1 cellular context compared by ENCODE assay signal in the genomic region with DNA sequence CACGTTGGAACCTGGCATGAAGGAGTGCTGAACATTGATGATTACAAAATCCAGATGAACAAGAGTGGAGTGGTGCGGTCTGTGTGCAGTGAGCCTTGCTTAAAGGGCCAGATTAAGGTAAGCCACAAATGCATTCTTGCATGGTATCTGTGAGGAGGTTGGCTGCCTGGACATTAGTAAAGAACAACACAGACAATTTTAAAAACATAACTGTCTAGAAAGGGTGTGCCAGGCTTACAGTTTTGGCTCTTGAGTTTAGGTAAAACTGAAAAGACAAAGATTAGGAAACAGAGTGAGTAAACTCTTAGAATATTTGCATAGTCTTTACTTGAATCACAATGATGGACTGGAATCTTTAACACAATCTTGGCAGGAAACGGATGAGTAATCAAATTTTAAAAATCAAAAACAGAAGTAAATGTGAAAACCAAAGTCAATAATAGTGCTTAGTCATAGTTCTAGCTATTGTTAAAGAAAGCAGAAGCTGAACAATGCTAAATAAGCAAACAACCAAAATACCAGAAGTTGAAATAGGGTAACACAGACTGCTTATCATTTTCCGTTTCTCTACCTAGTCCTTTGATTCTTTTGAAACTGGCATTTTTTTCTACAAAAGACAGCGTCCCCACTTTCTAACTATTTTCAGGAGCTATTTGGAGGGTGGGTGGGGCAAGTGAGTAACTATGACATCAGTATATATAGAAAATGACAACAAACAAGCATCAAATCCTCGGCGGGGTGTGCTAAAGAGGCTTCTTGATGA.
TF ChIP-seq lines count a peak whose summit lies in the region.

No MANE protein-coding gene starts in this region.

TF ChIP-seq in HepG2, 621 proteins besides CTCF, POLR2A, EP300 and RAD21 (continued from another document):
- TF ChIP-seq MAFK (conservative IDR thresholded peaks at IDR 0.05 in 1 of 2, IDR thresholded peaks at IDR 0.05 in 1 of 2; ENCODE audit: low read length in 2 of 2) (peak; percentile 38 to 65; a peak in 3 of 4 replicates), ZNF713 (CRISPR knock-in tag; IDR thresholded peaks at IDR 0.05) (no peak), MTF1 (CRISPR knock-in tag; IDR thresholded peaks at IDR 0.05) (no peak), MAFF (IDR thresholded peaks at IDR 0.05; ENCODE audit: low read depth, low read length) (peak; percentile 51; the same call in 1 of the 2 replicates), RORA (CRISPR knock-in tag; IDR thresholded peaks at IDR 0.05) (no peak), IRF2 (CRISPR knock-in tag; IDR thresholded peaks at IDR 0.05) (no peak), CENPT (CRISPR knock-in tag; IDR thresholded peaks at IDR 0.05; ENCODE audit: low read depth) (no peak), ZNF501 (CRISPR knock-in tag; IDR thresholded peaks at IDR 0.05) (no peak), DNMT1 (CRISPR knock-in tag; IDR thresholded peaks at IDR 0.05) (no peak), NFE2L2 (IDR thresholded peaks at IDR 0.05; ENCODE audit: low read length) (peak; percentile 51; the same call in 1 of the 2 replicates), JUNB (CRISPR knock-in tag; IDR thresholded peaks at IDR 0.05; ENCODE audit: borderline replicate concordance) (no peak)
- TF ChIP-seq, protein P1, sequence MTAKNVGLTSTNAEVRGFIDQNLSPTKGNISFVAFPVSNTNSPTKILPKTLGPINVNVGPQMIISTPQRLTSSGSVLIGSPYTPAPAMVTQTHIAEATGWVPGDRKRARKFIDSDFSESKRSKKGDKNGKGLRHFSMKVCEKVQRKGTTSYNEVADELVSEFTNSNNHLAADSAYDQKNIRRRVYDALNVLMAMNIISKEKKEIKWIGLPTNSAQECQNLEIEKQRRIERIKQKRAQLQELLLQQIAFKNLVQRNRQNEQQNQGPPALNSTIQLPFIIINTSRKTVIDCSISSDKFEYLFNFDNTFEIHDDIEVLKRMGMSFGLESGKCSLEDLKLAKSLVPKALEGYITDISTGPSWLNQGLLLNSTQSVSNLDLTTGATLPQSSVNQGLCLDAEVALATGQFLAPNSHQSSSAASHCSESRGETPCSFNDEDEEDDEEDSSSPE (CRISPR knock-in tag; IDR thresholded peaks at IDR 0.05): no peak
